In the genomic region with DNA sequence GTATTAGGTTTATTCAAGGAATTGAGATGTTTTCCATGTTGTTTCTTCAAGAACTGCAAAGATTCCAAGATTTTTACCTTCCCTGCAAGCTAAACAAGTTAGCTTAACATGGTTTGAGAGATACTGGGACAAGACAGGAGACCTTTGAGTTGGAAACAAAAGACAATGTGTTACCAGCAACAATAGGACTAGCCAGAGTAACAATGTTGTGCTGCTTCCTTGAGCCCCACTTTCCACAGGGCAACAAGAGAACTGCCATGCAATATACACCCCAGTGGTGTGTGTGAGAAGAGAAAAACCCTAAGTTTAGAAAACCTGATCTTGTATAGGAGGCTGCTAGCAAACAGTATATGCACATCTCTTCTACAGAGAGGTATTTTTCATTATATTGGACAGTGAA, we compare ENCODE assay signal across 6 cellular contexts.
"Had no signal": no experiment of that assay in that cellular context is flagged by ENCODE, and none has a peak within 500 bp of the region (broad histone marks: within the 10 kb centered on the region; RNA-seq: fewer than 3 reads in every experiment).

No MANE protein-coding gene starts in this region.

- H3K27ac Mint-ChIP-seq: H9 had no signal

- H3K9me3 Mint-ChIP-seq: H9 had no signal

- ATAC-seq: K562 had no signal

- H3K4me3 ChIP-seq: K562 had no signal

- H3K4me3 Mint-ChIP-seq: H9 had no signal

- DNase-seq: GOT3, H9, HCEC 1CT, IMR-90, KG1 had no signal
